ENCODE assay signal across 8 cellular contexts in genomic region chr2:113138428-113139322, GRCh38. TPM values are rescaled to one million over a fixed set of nuclear protein-coding genes. Genes with fewer than 3 reads are reported as not detected.
DNase-seq lines count a peak whose midpoint lies in the region; TF ChIP-seq lines count a peak whose summit lies in the region.

No MANE protein-coding gene starts in this region.

- TF ChIP-seq CTCF in GM12872 (IDR thresholded peaks at IDR 0.05; ENCODE audit: insufficient read depth, low read depth, low read length), result peak; percentile 76
- TF ChIP-seq CTCF in HL-60 (IDR thresholded peaks at IDR 0.05; ENCODE audit: insufficient read depth, low read length), result peak; percentile 50
- peak; percentile 82 for TF ChIP-seq CTCF in fibroblast of the aortic adventitia (IDR thresholded peaks at IDR 0.05; ENCODE audit: insufficient read depth, low read length)

- H3K4me3 ChIP-seq in HL-60 (replicated peaks; ENCODE audit: insufficient read depth, low read length) (no peak overlapping the region), fibroblast of the aortic adventitia (ENCODE audit: low read depth, low read length) (no peak overlapping the region)

- no peak overlapping the region for H3K27ac ChIP-seq in HL-60 (replicated peaks)

- H3K27me3 ChIP-seq in HL-60 (ENCODE audit: insufficient read depth, poor library complexity, severe bottlenecking), result no peaks in the 10 kb centered on the region

- peak; percentile 59 for DNase-seq in AG08396 (ENCODE audit: low spot score)
- DNase-seq in HL-60 (ENCODE audit: low read depth in 1 of 2, low spot score in 1 of 2), result peak; percentile 62 to 64
- peak; percentile 66 for DNase-seq in NOMO-1 treated with DMSO at 0.1 percent for 48 hours (lab: John Stamatoyannopoulos, UW; ENCODE audit: unreplicated experiment)
- DNase-seq in activated T-cell treated with anti-CD3 and anti-CD28 coated beads, Interleukin-2, amount 50 U/mL, for 48 hours, result peak; percentile 45 to 50
- peak; percentile 80 for DNase-seq in fibroblast of the aortic adventitia (ENCODE audit: low read depth)
- DNase-seq in non-pigmented ciliary epithelial cell (ENCODE audit: low read depth), result peak; percentile 38
- DNase-seq in UCSD-AML1 (lab: John Stamatoyannopoulos, UW; ENCODE audit: unreplicated experiment), result no peak

RNA-seq across cellular contexts. Expression of gene IL1RN, which starts 11.3 kb away (rescaled TPM):
- 1.1 TPM in 1 of 2 replicates, not detected in the other for total RNA-seq in fibroblast of the aortic adventitia (ENCODE audit: low replicate concordance)

RNA-seq across cellular contexts. Expression of gene PSD4, which starts 35.1 kb away (rescaled TPM):
- 0.82 and 5.1 TPM in 2 replicates for total RNA-seq in fibroblast of the aortic adventitia (ENCODE audit: low replicate concordance)
